In the genomic region with DNA sequence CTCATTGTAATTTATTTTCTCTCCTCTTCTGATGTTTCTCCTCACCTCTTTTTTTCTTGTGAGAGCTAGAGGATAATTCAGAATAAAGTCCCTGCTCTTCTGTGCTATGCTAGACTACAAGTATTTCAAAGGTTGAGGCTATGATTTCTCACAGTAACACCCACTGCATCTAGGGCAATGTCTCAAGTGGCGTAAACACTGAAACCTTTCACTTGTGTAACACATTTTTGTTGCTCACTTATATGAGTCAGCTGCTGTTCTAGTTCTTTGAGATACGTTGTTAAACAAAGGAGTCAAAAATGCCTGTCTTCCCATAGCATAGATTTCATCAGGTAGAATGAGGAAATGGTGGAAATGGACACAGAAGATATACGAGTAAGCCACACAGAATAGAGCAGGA, we compare ENCODE assay signal across 1 cellular context.
TF ChIP-seq lines count a peak whose summit lies in the region.

No MANE protein-coding gene starts in this region.

TF ChIP-seq in SK-N-SH, 30 proteins besides CTCF, POLR2A, EP300 and RAD21 (continued from another document):
- no peak for TF ChIP-seq TEAD4 (IDR thresholded peaks at IDR 0.05; ENCODE audit: borderline replicate concordance, insufficient read depth)
- TF ChIP-seq, protein P1, sequence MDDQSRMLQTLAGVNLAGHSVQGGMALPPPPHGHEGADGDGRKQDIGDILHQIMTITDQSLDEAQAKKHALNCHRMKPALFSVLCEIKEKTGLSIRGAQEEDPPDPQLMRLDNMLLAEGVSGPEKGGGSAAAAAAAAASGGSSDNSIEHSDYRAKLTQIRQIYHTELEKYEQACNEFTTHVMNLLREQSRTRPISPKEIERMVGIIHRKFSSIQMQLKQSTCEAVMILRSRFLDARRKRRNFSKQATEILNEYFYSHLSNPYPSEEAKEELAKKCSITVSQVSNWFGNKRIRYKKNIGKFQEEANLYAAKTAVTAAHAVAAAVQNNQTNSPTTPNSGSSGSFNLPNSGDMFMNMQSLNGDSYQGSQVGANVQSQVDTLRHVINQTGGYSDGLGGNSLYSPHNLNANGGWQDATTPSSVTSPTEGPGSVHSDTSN (IDR thresholded peaks at IDR 0.05): no peak
- TF ChIP-seq ELF1 (IDR thresholded peaks at IDR 0.05): no peak
TF ChIP-seq in SK-N-SH: peak in this region for 0.
